39 cellular contexts compared by ENCODE assay signal in the genomic region with DNA sequence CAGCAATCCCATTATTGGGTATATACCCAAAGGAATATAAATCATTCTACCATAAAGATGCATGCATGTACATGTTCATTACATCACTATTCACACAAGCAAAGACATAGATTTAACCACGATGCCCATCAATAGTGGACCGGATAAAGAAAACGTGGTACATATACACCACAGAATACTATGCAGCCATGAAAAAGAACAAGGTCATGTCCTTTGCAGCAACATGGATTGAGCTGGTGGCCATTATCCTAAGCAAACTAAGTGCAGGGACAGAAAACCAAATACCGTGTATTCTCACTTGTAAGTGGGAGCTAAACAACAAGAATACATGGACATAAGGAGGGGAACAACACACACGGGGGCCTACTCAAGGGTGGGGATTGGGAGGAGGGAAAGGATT. TPM values are rescaled to one million over a fixed set of nuclear protein-coding genes. Genes with fewer than 3 reads are reported as not detected.
"Had no signal": no experiment of that assay in that cellular context is flagged by ENCODE, and none has a peak within 500 bp of the region (broad histone marks: within the 10 kb centered on the region; RNA-seq: fewer than 3 reads in every experiment).

No MANE protein-coding gene starts in this region.

- H3K4me1 Mint-ChIP-seq: activated CD4-positive, alpha-beta memory T cell treated with anti-CD3 and anti-CD28 coated beads, Interleukin-2, amount 10 ng/mL, durations not matched to agents 7 days and 5 days; activated CD4-positive, alpha-beta T cell treated with anti-CD3 and anti-CD28 coated beads for 36 hours; activated CD4-positive, alpha-beta T cell treated with anti-CD3 and anti-CD28 coated beads, Interleukin-2, amount 10 ng/mL, durations not matched to agents 7 days and 5 days; activated CD8-positive, alpha-beta memory T cell treated with anti-CD3 and anti-CD28 coated beads, Interleukin-2, amount 10 ng/mL, durations not matched to agents 7 days and 5 days; activated naive CD4-positive, alpha-beta T cell treated with anti-CD3 and anti-CD28 coated beads, Interleukin-2, amount 10 ng/mL, durations not matched to agents 7 days and 5 days; activated naive CD4-positive, alpha-beta T cell treated with anti-CD3 and anti-CD28 coated beads, Interleukin-2, amount 50 U/mL, for 24 hours; activated naive CD8-positive, alpha-beta T cell treated with anti-CD3 and anti-CD28 coated beads, Interleukin-2, amount 10 ng/mL, durations not matched to agents 7 days and 5 days; activated naive CD8-positive, alpha-beta T cell treated with anti-CD3 and anti-CD28 coated beads, Interleukin-2, amount 50 U/mL, for 24 hours; central memory CD8-positive, alpha-beta T cell had no signal

- H3K36me3 Mint-ChIP-seq: activated CD8-positive, alpha-beta memory T cell treated with anti-CD3 and anti-CD28 coated beads, Interleukin-2, amount 10 ng/mL, durations not matched to agents 7 days and 5 days; activated naive CD4-positive, alpha-beta T cell treated with anti-CD3 and anti-CD28 coated beads, Interleukin-2, amount 10 ng/mL, durations not matched to agents 7 days and 5 days; activated naive CD4-positive, alpha-beta T cell treated with anti-CD3 and anti-CD28 coated beads, Interleukin-2, amount 50 U/mL, for 24 hours; activated naive CD8-positive, alpha-beta T cell; activated naive CD8-positive, alpha-beta T cell treated with anti-CD3 and anti-CD28 coated beads, Interleukin-2, amount 10 ng/mL, durations not matched to agents 7 days and 5 days; brain; WTC11 had no signal

- H3K4me3 ChIP-seq: ascending aorta, cardiac muscle cell had no signal

- H3K27ac ChIP-seq: ascending aorta, cardiac muscle cell, WERI-Rb-1 had no signal

- H3K9me3 ChIP-seq: ascending aorta had no signal

- H3K27ac Mint-ChIP-seq: activated CD4-positive, alpha-beta memory T cell treated with anti-CD3 and anti-CD28 coated beads, Interleukin-2, amount 10 ng/mL, durations not matched to agents 7 days and 5 days; activated CD4-positive, alpha-beta T cell treated with anti-CD3 and anti-CD28 coated beads for 36 hours; activated CD4-positive, alpha-beta T cell treated with anti-CD3 and anti-CD28 coated beads, Interleukin-2, amount 10 ng/mL, durations not matched to agents 7 days and 5 days; activated CD8-positive, alpha-beta memory T cell treated with anti-CD3 and anti-CD28 coated beads, Interleukin-2, amount 10 ng/mL, durations not matched to agents 7 days and 5 days; activated CD8-positive, alpha-beta T cell treated with anti-CD3 and anti-CD28 coated beads, Interleukin-2, amount 10 ng/mL, durations not matched to agents 7 days and 5 days; activated naive CD4-positive, alpha-beta T cell treated with anti-CD3 and anti-CD28 coated beads, Interleukin-2, amount 10 ng/mL, durations not matched to agents 7 days and 5 days; activated naive CD4-positive, alpha-beta T cell treated with anti-CD3 and anti-CD28 coated beads, Interleukin-2, amount 50 U/mL, for 24 hours; activated naive CD8-positive, alpha-beta T cell; activated naive CD8-positive, alpha-beta T cell treated with anti-CD3 and anti-CD28 coated beads, Interleukin-2, amount 10 ng/mL, durations not matched to agents 7 days and 5 days; activated naive CD8-positive, alpha-beta T cell treated with anti-CD3 and anti-CD28 coated beads, Interleukin-2, amount 50 U/mL, for 24 hours; activated T-cell treated with anti-CD3 and anti-CD28 coated beads, Interleukin-2, amount 50 U/mL, for 24 hours; activated T-helper 2 cell treated with anti-CD3 and anti-CD28 coated beads, Interferon-gamma antibody, Interleukin-2, Interleukin-4, amounts not matched to agents 10 μg/mL and 5 μg/mL and 100 μg/mL, durations not matched to agents 14 hours and 24 hours and 36 hours; brain; T-helper 1 cell treated with Interleukin-12 subunit alpha and Interleukin-12 subunit beta and Interleukin-4 antibody, amounts not matched to agents 30 μg/mL and 1 μg/mL, for 36 hours; T-helper 2 cell treated with Interferon-gamma antibody and Interleukin-4, amounts not matched to agents 5 μg/mL and 100 μg/mL, for 36 hours; WTC11 had no signal

- H3K4me1 ChIP-seq: ascending aorta had no signal

- H3K36me3 ChIP-seq: ascending aorta, cardiac muscle cell, WERI-Rb-1 had no signal

- H3K27me3 ChIP-seq: ascending aorta, cardiac muscle cell had no signal

- H3K9me3 Mint-ChIP-seq: activated CD4-positive, alpha-beta memory T cell treated with anti-CD3 and anti-CD28 coated beads, Interleukin-2, amount 10 ng/mL, durations not matched to agents 7 days and 5 days; activated CD4-positive, alpha-beta T cell treated with anti-CD3 and anti-CD28 coated beads, Interleukin-2, amount 10 ng/mL, durations not matched to agents 7 days and 5 days; activated naive CD4-positive, alpha-beta T cell treated with anti-CD3 and anti-CD28 coated beads, Interleukin-2, amount 10 ng/mL, durations not matched to agents 7 days and 5 days; activated naive CD4-positive, alpha-beta T cell treated with anti-CD3 and anti-CD28 coated beads, Interleukin-2, amount 50 U/mL, for 24 hours; activated naive CD8-positive, alpha-beta T cell treated with anti-CD3 and anti-CD28 coated beads, Interleukin-2, amount 10 ng/mL, durations not matched to agents 7 days and 5 days; activated naive CD8-positive, alpha-beta T cell treated with anti-CD3 and anti-CD28 coated beads, Interleukin-2, amount 50 U/mL, for 24 hours; activated T-cell treated with anti-CD3 and anti-CD28 coated beads, Interleukin-2, amount 50 U/mL, for 24 hours; activated T-helper 2 cell treated with anti-CD3 and anti-CD28 coated beads, Interferon-gamma antibody, Interleukin-2, Interleukin-4, amounts not matched to agents 10 μg/mL and 5 μg/mL and 100 μg/mL, durations not matched to agents 14 hours and 24 hours and 36 hours; central memory CD8-positive, alpha-beta T cell; T-helper 1 cell treated with Interleukin-12 subunit alpha and Interleukin-12 subunit beta and Interleukin-4 antibody, amounts not matched to agents 30 μg/mL and 1 μg/mL, for 36 hours; T-helper 2 cell treated with Interferon-gamma antibody and Interleukin-4, amounts not matched to agents 5 μg/mL and 100 μg/mL, for 36 hours; WTC11 had no signal

- H3K27me3 Mint-ChIP-seq: activated CD4-positive, alpha-beta T cell treated with anti-CD3 and anti-CD28 coated beads, Interleukin-2, amount 10 ng/mL, durations not matched to agents 7 days and 5 days; activated CD8-positive, alpha-beta memory T cell treated with anti-CD3 and anti-CD28 coated beads, Interleukin-2, amount 10 ng/mL, durations not matched to agents 7 days and 5 days had no signal

- ATAC-seq: activated CD4-positive, alpha-beta T cell treated with anti-CD3 and anti-CD28 coated beads for 36 hours; activated CD4-positive, CD25-positive, alpha-beta regulatory T cell treated with anti-CD3 and anti-CD28 coated beads, Interleukin-2, amount 50 U/mL, for 24 hours; activated CD8-positive, alpha-beta memory T cell treated with anti-CD3 and anti-CD28 coated beads, Interleukin-2, amount 10 ng/mL, durations not matched to agents 7 days and 5 days; activated CD8-positive, alpha-beta T cell treated with anti-CD3 and anti-CD28 coated beads, Interleukin-2, amount 10 ng/mL, durations not matched to agents 7 days and 5 days; activated naive CD8-positive, alpha-beta T cell treated with anti-CD3 and anti-CD28 coated beads, Interleukin-2, amount 50 U/mL, for 24 hours; WTC11 had no signal

- FAIRE-seq: bronchial epithelial cell had no signal

- H3K4me3 Mint-ChIP-seq: activated CD4-positive, alpha-beta memory T cell treated with anti-CD3 and anti-CD28 coated beads, Interleukin-2, amount 10 ng/mL, durations not matched to agents 7 days and 5 days; activated CD4-positive, alpha-beta T cell treated with anti-CD3 and anti-CD28 coated beads for 36 hours; activated CD4-positive, alpha-beta T cell treated with anti-CD3 and anti-CD28 coated beads, Interleukin-2, amount 10 ng/mL, durations not matched to agents 7 days and 5 days; activated CD8-positive, alpha-beta memory T cell treated with anti-CD3 and anti-CD28 coated beads, Interleukin-2, amount 10 ng/mL, durations not matched to agents 7 days and 5 days; activated CD8-positive, alpha-beta T cell treated with anti-CD3 and anti-CD28 coated beads, Interleukin-2, amount 10 ng/mL, durations not matched to agents 7 days and 5 days; activated naive CD4-positive, alpha-beta T cell treated with anti-CD3 and anti-CD28 coated beads, Interleukin-2, amount 10 ng/mL, durations not matched to agents 7 days and 5 days; activated naive CD4-positive, alpha-beta T cell treated with anti-CD3 and anti-CD28 coated beads, Interleukin-2, amount 50 U/mL, for 24 hours; activated naive CD8-positive, alpha-beta T cell; activated naive CD8-positive, alpha-beta T cell treated with anti-CD3 and anti-CD28 coated beads, Interleukin-2, amount 10 ng/mL, durations not matched to agents 7 days and 5 days; activated naive CD8-positive, alpha-beta T cell treated with anti-CD3 and anti-CD28 coated beads, Interleukin-2, amount 50 U/mL, for 24 hours; activated T-cell treated with anti-CD3 and anti-CD28 coated beads, Interleukin-2, amount 50 U/mL, for 24 hours; brain; central memory CD8-positive, alpha-beta T cell; T-helper 1 cell treated with Interleukin-12 subunit alpha and Interleukin-12 subunit beta and Interleukin-4 antibody, amounts not matched to agents 30 μg/mL and 1 μg/mL, for 36 hours; T-helper 2 cell treated with Interferon-gamma antibody and Interleukin-4, amounts not matched to agents 5 μg/mL and 100 μg/mL, for 36 hours; WTC11 had no signal

- DNase-seq: activated CD4-positive, alpha-beta memory T cell treated with anti-CD3 and anti-CD28 coated beads, Interleukin-2, amount 10 ng/mL, durations not matched to agents 7 days and 5 days; activated CD4-positive, alpha-beta T cell treated with anti-CD3 and anti-CD28 coated beads for 1 hour; activated CD4-positive, alpha-beta T cell treated with anti-CD3 and anti-CD28 coated beads for 36 hours; activated CD4-positive, alpha-beta T cell treated with anti-CD3 and anti-CD28 coated beads for 48 hours; activated CD4-positive, alpha-beta T cell treated with anti-CD3 and anti-CD28 coated beads, Interleukin-2, amount 10 ng/mL, durations not matched to agents 7 days and 5 days; activated CD4-positive, alpha-beta T cell treated with anti-CD3 and anti-CD28 coated beads, Interleukin-2, amount 50 U/mL, for 48 hours; activated CD4-positive, CD25-positive, alpha-beta regulatory T cell; activated CD8-positive, alpha-beta memory T cell treated with anti-CD3 and anti-CD28 coated beads for 24 hours; activated CD8-positive, alpha-beta memory T cell treated with anti-CD3 and anti-CD28 coated beads, Interleukin-2, amount 10 ng/mL, durations not matched to agents 7 days and 5 days; activated CD8-positive, alpha-beta memory T cell treated with anti-CD3 and anti-CD28 coated beads, Interleukin-2, amount 50 U/mL, for 48 hours; activated CD8-positive, alpha-beta T cell treated with anti-CD3 and anti-CD28 coated beads, Interleukin-2, amount 10 ng/mL, durations not matched to agents 7 days and 5 days; activated effector memory CD4-positive, alpha-beta T cell treated with Interleukin-2 at 50 U/mL for 16 hours; activated gamma-delta T cell; activated naive CD4-positive, alpha-beta T cell treated with anti-CD3 and anti-CD28 coated beads, Interleukin-2, amount 10 ng/mL, durations not matched to agents 7 days and 5 days; activated naive CD4-positive, alpha-beta T cell treated with Interleukin-2 at 50 U/mL for 16 hours; activated naive CD8-positive, alpha-beta T cell treated with anti-CD3 and anti-CD28 coated beads, Interleukin-2, amount 10 ng/mL, durations not matched to agents 7 days and 5 days; activated naive CD8-positive, alpha-beta T cell treated with anti-CD3 and anti-CD28 coated beads, Interleukin-2, amount 50 U/mL, for 24 hours; activated T-cell treated with anti-CD3 and anti-CD28 coated beads, Interleukin-2, amount 50 U/mL, for 24 hours; activated T-cell treated with anti-CD3 and anti-CD28 coated beads, Interleukin-2, amount 50 U/mL, for 48 hours; amygdala; anterior cingulate cortex; caudate nucleus; cerebellar nuclear complex; T-helper 1 cell; T-helper 2 cell; T-helper 9 cell; WERI-Rb-1 had no signal

RNA-seq across cellular contexts. Expression of gene LAMC3, which starts 33.8 kb away (rescaled TPM):
- total RNA-seq: activated CD4-positive, alpha-beta memory T cell treated with anti-CD3 and anti-CD28 coated beads, Interleukin-2, amount 10 ng/mL, durations not matched to agents 7 days and 5 days; activated CD8-positive, alpha-beta T cell treated with anti-CD3 and anti-CD28 coated beads, Interleukin-2, amount 10 ng/mL, durations not matched to agents 7 days and 5 days; activated T-helper 2 cell treated with anti-CD3 and anti-CD28 coated beads, Interferon-gamma antibody, Interleukin-2, Interleukin-4, amounts not matched to agents 10 μg/mL and 5 μg/mL and 100 μg/mL, durations not matched to agents 14 hours and 24 hours and 36 hours; bronchial epithelial cell had no signal

RNA-seq across cellular contexts. Expression of gene FIBCD1, which starts 36.1 kb away (rescaled TPM):
- total RNA-seq: activated CD4-positive, alpha-beta memory T cell treated with anti-CD3 and anti-CD28 coated beads, Interleukin-2, amount 10 ng/mL, durations not matched to agents 7 days and 5 days; activated CD4-positive, alpha-beta T cell treated with anti-CD3 and anti-CD28 coated beads for 36 hours; activated CD4-positive, alpha-beta T cell treated with anti-CD3 and anti-CD28 coated beads, Interleukin-2, amount 10 ng/mL, durations not matched to agents 7 days and 5 days; activated CD8-positive, alpha-beta memory T cell treated with anti-CD3 and anti-CD28 coated beads, Interleukin-2, amount 10 ng/mL, durations not matched to agents 7 days and 5 days; activated CD8-positive, alpha-beta T cell treated with anti-CD3 and anti-CD28 coated beads, Interleukin-2, amount 10 ng/mL, durations not matched to agents 7 days and 5 days; activated naive CD8-positive, alpha-beta T cell treated with anti-CD3 and anti-CD28 coated beads, Interleukin-2, amount 10 ng/mL, durations not matched to agents 7 days and 5 days; activated T-helper 2 cell treated with anti-CD3 and anti-CD28 coated beads, Interferon-gamma antibody, Interleukin-2, Interleukin-4, amounts not matched to agents 10 μg/mL and 5 μg/mL and 100 μg/mL, durations not matched to agents 14 hours and 24 hours and 36 hours; ascending aorta had no signal
